ENCODE assay signal across 20 cellular contexts in the genomic region with DNA sequence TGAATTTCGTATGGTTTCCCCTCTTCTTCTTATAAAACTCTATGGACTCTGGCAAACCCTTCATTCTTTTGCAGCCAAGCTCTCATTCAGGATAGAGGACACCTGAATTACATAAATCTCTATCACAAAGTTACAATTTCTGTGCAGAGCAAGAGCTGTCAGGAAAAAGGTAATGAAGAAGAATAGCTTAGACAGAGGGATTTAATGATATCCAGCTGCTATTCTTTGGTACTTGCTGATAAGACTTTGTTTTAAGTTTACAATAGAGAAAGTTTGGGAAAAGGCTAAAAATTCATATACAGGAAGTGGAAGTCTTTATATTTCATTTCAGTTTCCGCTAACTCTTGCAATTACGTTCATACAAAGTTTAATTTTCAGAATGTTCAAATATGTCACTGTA.
DNase-seq lines count a peak whose midpoint lies in the region; TF ChIP-seq lines count a peak whose summit lies in the region.
"Had no signal": no experiment of that assay in that cellular context is flagged by ENCODE, and none has a peak within 500 bp of the region (broad histone marks: within the 10 kb centered on the region; RNA-seq: fewer than 3 reads in every experiment).

No MANE protein-coding gene starts in this region.

- no peak for TF ChIP-seq RAD21 in SK-N-SH (IDR thresholded peaks at IDR 0.05; ENCODE audit: low read length)

- peaks cover 17 to 34% of the 10 kb centered on the region in 2 experiments; a peak in 3 of 4 replicates for H3K4me1 ChIP-seq in SK-N-SH (ENCODE audit: control insufficient read depth in 1 of 2, insufficient read depth in 2 of 2, low read depth in 1 of 2, low read length in 1 of 2)
- peaks cover 36% of the 10 kb centered on the region for H3K4me1 ChIP-seq in neural progenitor cell
- H3K4me1 ChIP-seq in A673 (ENCODE audit: insufficient read depth, low read length, poor library complexity, severe bottlenecking): peaks cover 29% of the 10 kb centered on the region

- H2AFZ ChIP-seq in SK-N-SH (ENCODE audit: low read depth) (no peak overlapping the region), neural progenitor cell (replicated peaks) (no peak overlapping the region)
- H2AFZ ChIP-seq: GM23248 had no signal

- no peaks in the 10 kb centered on the region for H3K9me2 ChIP-seq in SK-N-SH

- CTCF ChIA-PET in HEK293T (lab: Yijun Ruan, JAX): no interaction called here
- CTCF ChIA-PET in SK-N-SH (lab: Yijun Ruan, JAX): no interaction called here
- CTCF ChIA-PET in A673 (lab: Charles Lee): no interaction called here

- TF ChIP-seq CTCF in SK-N-SH (IDR thresholded peaks at IDR 0.05): no peak
- no peak for TF ChIP-seq CTCF in fibroblast of the aortic adventitia (IDR thresholded peaks at IDR 0.05; ENCODE audit: insufficient read depth, low read length)
- TF ChIP-seq CTCF in type B pancreatic cell (conservative IDR thresholded peaks at IDR 0.05): no peak
- no peak for TF ChIP-seq CTCF in neural progenitor cell (IDR thresholded peaks at IDR 0.05)
- no peak for TF ChIP-seq CTCF in A673 (conservative IDR thresholded peaks at IDR 0.05; ENCODE audit: low read depth, low read length)

- H3K27me3 ChIP-seq in SK-N-SH (ENCODE audit: insufficient read depth): no peaks in the 10 kb centered on the region
- H3K27me3 ChIP-seq in neural progenitor cell: no peaks in the 10 kb centered on the region
- no peaks in the 10 kb centered on the region for H3K27me3 ChIP-seq in A673 (replicated peaks; ENCODE audit: insufficient read depth, low read depth, low read length, poor library complexity)

- H3K79me2 ChIP-seq in SK-N-SH (ENCODE audit: insufficient read depth) (no peaks in the 10 kb centered on the region), neural progenitor cell (ENCODE audit: low read depth) (no peaks in the 10 kb centered on the region)

- H3K4me3 Mint-ChIP-seq in type B pancreatic cell (peak overlapping the region; percentile 36), neural progenitor cell (no peak overlapping the region)
- H3K4me3 Mint-ChIP-seq: CD4-positive, alpha-beta memory T cell; HFFc6 had no signal

- H3K4me1 Mint-ChIP-seq in type B pancreatic cell (ENCODE audit: unreplicated experiment): peaks cover 67% of the 10 kb centered on the region
- peaks cover 43% of the 10 kb centered on the region for H3K4me1 Mint-ChIP-seq in neural progenitor cell
- H3K4me1 Mint-ChIP-seq: CD4-positive, alpha-beta memory T cell had no signal

- H3K4me3 ChIP-seq in SK-N-SH (ENCODE audit: low read depth in 2 of 2, low read length in 1 of 2) (no peak overlapping the region), fibroblast of the aortic adventitia (ENCODE audit: low read depth, low read length) (no peak overlapping the region), neural progenitor cell (no peak overlapping the region), A673 (ENCODE audit: low read depth, low read length, poor library complexity, severe bottlenecking) (no peak overlapping the region)
- H3K4me3 ChIP-seq: A549, GM23248 had no signal

- BruUV-seq in A673 (replicated peaks; lab: Mats Ljungman, UMichigan): no TSS peak

- intact Hi-C loops in A673 (cut with micrococcal nuclease; ENCODE audit: unreplicated experiment): no loop called here

- H3K9me3 Mint-ChIP-seq in type B pancreatic cell (no peaks in the 10 kb centered on the region), neural progenitor cell (peaks cover 3% of the 10 kb centered on the region)
- H3K9me3 Mint-ChIP-seq: HFFc6 had no signal

- WGBS in SK-N-SH (ENCODE audit: low lambda C conversion rate): 82% methylated on average over 3 of the region's 3 CpGs

- H3K36me3 Mint-ChIP-seq in type B pancreatic cell: no peaks in the 10 kb centered on the region
- no peaks in the 10 kb centered on the region for H3K36me3 Mint-ChIP-seq in neural progenitor cell

- H4K20me1 ChIP-seq in SK-N-SH (ENCODE audit: insufficient read depth) (no peaks in the 10 kb centered on the region), neural progenitor cell (ENCODE audit: low read depth) (no peaks in the 10 kb centered on the region)

- H3K36me3 ChIP-seq in SK-N-SH (replicated peaks in 1 of 2; ENCODE audit: control insufficient read depth in 1 of 2, insufficient read depth in 2 of 2, low read length in 1 of 2) (no peaks in the 10 kb centered on the region), neural progenitor cell (no peaks in the 10 kb centered on the region), A673 (ENCODE audit: insufficient read depth, low read length, poor library complexity, severe bottlenecking) (no peaks in the 10 kb centered on the region)

- POLR2A ChIA-PET in HEK293T (lab: Yijun Ruan, JAX): interaction anchor here (0.6 to 1.3 kb wide), 3 partner anchors 58 to 230 kb away, joined by 3 read pairs; no protein-coding TSS in a partner anchor
- POLR2A ChIA-PET in SK-N-SH (lab: Yijun Ruan, JAX): no interaction called here
- POLR2A ChIA-PET in A673 (lab: Charles Lee; ENCODE audit: low non-redundant PET): interaction anchor here (0.6 kb wide), 1 partner anchor 206 kb away, joined by 16 read pairs; no protein-coding TSS in a partner anchor

- peak overlapping the region; percentile 23 for H3K27ac Mint-ChIP-seq in type B pancreatic cell
- H3K27ac Mint-ChIP-seq in neural progenitor cell: no peak overlapping the region
- H3K27ac Mint-ChIP-seq: CD4-positive, alpha-beta memory T cell; HFFc6 had no signal

- H3K9me3 ChIP-seq in SK-N-SH: no peaks in the 10 kb centered on the region
- H3K9me3 ChIP-seq in neural progenitor cell (ENCODE audit: low read depth): no peaks in the 10 kb centered on the region
- H3K9me3 ChIP-seq in A673 (ENCODE audit: low read depth, low read length, poor library complexity, severe bottlenecking): no peaks in the 10 kb centered on the region
- H3K9me3 ChIP-seq: A549 had no signal

- H3K4me2 ChIP-seq in SK-N-SH (no peak overlapping the region), neural progenitor cell (no peak overlapping the region)
- H3K4me2 ChIP-seq: A549 had no signal

- no peak overlapping the region for H3K9ac ChIP-seq in SK-N-SH
- no peak overlapping the region for H3K9ac ChIP-seq in neural progenitor cell
- H3K9ac ChIP-seq: GM23248 had no signal

- H3K27ac ChIP-seq in SK-N-SH (ENCODE audit: low read depth in 2 of 2, low read length in 1 of 2) (peak overlapping the region in 1 of 2 experiments; percentile 50; a peak in 1 of 4 replicates), neural progenitor cell (no peak overlapping the region), A673 (ENCODE audit: low read depth, low read length, poor library complexity, severe bottlenecking) (no peak overlapping the region)
- H3K27ac ChIP-seq: A549, GM23248 had no signal

- H3K27me3 Mint-ChIP-seq in type B pancreatic cell (peaks cover 14% of the 10 kb centered on the region), neural progenitor cell (ENCODE audit: insufficient read depth, low read depth) (no peaks in the 10 kb centered on the region)
- H3K27me3 Mint-ChIP-seq: CD4-positive, alpha-beta memory T cell had no signal

- TF ChIP-seq EP300 in SK-N-SH (IDR thresholded peaks at IDR 0.05; ENCODE audit: borderline replicate concordance in 1 of 2, low read depth in 1 of 2, low read length in 1 of 2): peak in 1 of 2 experiments; percentile 43; a peak in 1 of 4 replicates

- H3F3A ChIP-seq in SK-N-SH (replicated peaks; ENCODE audit: insufficient read depth) (no peaks in the 10 kb centered on the region), neural progenitor cell (ENCODE audit: low read depth) (peaks cover 13% of the 10 kb centered on the region)

- DNase-seq in HEK293T (ENCODE audit: extremely low spot score) (no peak), SK-N-SH (no peak), fibroblast of the aortic adventitia (ENCODE audit: low read depth) (peak; percentile 25), type B pancreatic cell (ENCODE audit: extremely low spot score, unreplicated experiment) (no peak), neural progenitor cell (ENCODE audit: low spot score) (no peak), A673 (ENCODE audit: low spot score) (no peak)
- DNase-seq in activated CD4-positive, CD25-positive, alpha-beta regulatory T cell treated with anti-CD3 and anti-CD28 coated beads, Interleukin-2, amount 50 U/mL, for 72 hours: no peak
- DNase-seq: 8988T; C1 segment of cervical spinal cord; Calu3; CD4-positive, alpha-beta memory T cell; COR-L47; DMS53; DMS79 treated with DMSO at 0.1 percent for 48 hours; GF-D8; GM23248; H7; HCEC 1CT; HFFc6 had no signal

TF ChIP-seq in HEK293T, 16 proteins besides CTCF, POLR2A, EP300 and RAD21:
- TF ChIP-seq L3MBTL2 (conservative IDR thresholded peaks at IDR 0.05): no peak
- TF ChIP-seq SUZ12 (IDR thresholded peaks at IDR 0.05): no peak
- TF ChIP-seq, protein P1, sequence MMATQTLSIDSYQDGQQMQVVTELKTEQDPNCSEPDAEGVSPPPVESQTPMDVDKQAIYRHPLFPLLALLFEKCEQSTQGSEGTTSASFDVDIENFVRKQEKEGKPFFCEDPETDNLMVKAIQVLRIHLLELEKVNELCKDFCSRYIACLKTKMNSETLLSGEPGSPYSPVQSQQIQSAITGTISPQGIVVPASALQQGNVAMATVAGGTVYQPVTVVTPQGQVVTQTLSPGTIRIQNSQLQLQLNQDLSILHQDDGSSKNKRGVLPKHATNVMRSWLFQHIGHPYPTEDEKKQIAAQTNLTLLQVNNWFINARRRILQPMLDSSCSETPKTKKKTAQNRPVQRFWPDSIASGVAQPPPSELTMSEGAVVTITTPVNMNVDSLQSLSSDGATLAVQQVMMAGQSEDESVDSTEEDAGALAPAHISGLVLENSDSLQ (IDR thresholded peaks at IDR 0.05): 0 out of 2 replicates have a peak, but pooled peaks have one; percentile 14
- no peak for TF ChIP-seq ARNT (IDR thresholded peaks at IDR 0.05)

TF ChIP-seq in SK-N-SH, 30 proteins besides CTCF, POLR2A, EP300 and RAD21:
- TF ChIP-seq TCF12 (IDR thresholded peaks at IDR 0.05) (peak; percentile 51), GABPA (IDR thresholded peaks at IDR 0.05; ENCODE audit: low read depth) (no peak), GATA2 (CRISPR knock-in tag; IDR thresholded peaks at IDR 0.05) (peak; percentile 42)
- TF ChIP-seq, protein P2, sequence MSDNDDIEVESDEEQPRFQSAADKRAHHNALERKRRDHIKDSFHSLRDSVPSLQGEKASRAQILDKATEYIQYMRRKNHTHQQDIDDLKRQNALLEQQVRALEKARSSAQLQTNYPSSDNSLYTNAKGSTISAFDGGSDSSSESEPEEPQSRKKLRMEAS (IDR thresholded peaks at IDR 0.05; ENCODE audit: low read depth): no peak
- TF ChIP-seq, protein P3, sequence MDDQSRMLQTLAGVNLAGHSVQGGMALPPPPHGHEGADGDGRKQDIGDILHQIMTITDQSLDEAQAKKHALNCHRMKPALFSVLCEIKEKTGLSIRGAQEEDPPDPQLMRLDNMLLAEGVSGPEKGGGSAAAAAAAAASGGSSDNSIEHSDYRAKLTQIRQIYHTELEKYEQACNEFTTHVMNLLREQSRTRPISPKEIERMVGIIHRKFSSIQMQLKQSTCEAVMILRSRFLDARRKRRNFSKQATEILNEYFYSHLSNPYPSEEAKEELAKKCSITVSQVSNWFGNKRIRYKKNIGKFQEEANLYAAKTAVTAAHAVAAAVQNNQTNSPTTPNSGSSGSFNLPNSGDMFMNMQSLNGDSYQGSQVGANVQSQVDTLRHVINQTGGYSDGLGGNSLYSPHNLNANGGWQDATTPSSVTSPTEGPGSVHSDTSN (IDR thresholded peaks at IDR 0.05): 0 out of 2 replicates have a peak, but pooled peaks have one; percentile 22
